Comparison of ENCODE assay signal across 6 cellular contexts in the genomic region with DNA sequence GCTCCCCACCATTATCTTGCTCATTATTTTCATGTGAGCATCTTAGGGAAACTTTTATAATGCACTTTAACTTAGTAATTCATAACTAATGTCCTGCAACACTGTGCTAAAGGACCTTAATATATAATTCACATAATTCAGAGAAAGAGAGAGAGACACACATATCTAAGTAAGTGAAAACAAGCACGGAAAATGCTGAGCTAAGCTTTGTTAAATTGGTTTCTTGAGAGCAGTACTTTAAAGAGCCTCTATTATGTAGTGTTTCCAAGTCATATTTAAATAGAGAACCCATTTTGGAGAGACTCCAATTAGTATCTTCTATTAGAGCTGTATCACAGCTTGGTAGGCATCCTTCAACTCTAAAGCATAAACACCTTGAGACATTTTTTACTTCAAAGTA.
"Had no signal": no experiment of that assay in that cellular context is flagged by ENCODE, and none has a peak within 500 bp of the region (broad histone marks: within the 10 kb centered on the region; RNA-seq: fewer than 3 reads in every experiment).

No MANE protein-coding gene starts in this region.

- H3K36me3 ChIP-seq: HAP-1 had no signal

- H2AFZ ChIP-seq: GM23248 had no signal

- H3K27ac ChIP-seq: GM23248, HL-60 had no signal

- H3K9ac ChIP-seq: GM23248 had no signal

- H3K9me3 ChIP-seq: HAP-1 had no signal

- H3K4me3 ChIP-seq: GM23248, HAP-1 had no signal

- DNase-seq: GM23248, GOT3, HFFc6, KG1 had no signal

- H3K4me1 ChIP-seq: HAP-1 had no signal
